Comparison of ENCODE assay signal across 15 cellular contexts in genomic region chr3:50549226-50549625, GRCh38. TPM values are rescaled to one million over a fixed set of nuclear protein-coding genes. Genes with fewer than 3 reads are reported as not detected.
DNase-seq lines count a peak whose midpoint lies in the region; ATAC-seq and TF ChIP-seq lines count a peak whose summit lies in the region.
"Had no signal": no experiment of that assay in that cellular context is flagged by ENCODE, and none has a peak within 500 bp of the region (broad histone marks: within the 10 kb centered on the region; RNA-seq: fewer than 3 reads in every experiment).

No MANE protein-coding gene starts in this region.

- H3K4me2 ChIP-seq in mesendoderm (ENCODE audit: low read length), result no peak overlapping the region
- H3K4me2 ChIP-seq: BLaER1 treated with 17β-estradiol and CSF1 and Interleukin-3, amounts not matched to agents 10 nM and 100 nM had no signal

- TF ChIP-seq POLR2A in testis (IDR thresholded peaks at IDR 0.05), result no peak

- no peak for DNase-seq in stimulated activated naive CD8-positive, alpha-beta T cell treated with anti-CD3 and anti-CD28 coated beads, Interleukin-15, amount 100 ng/mL, for 72 hours
- no peak for DNase-seq in stimulated activated naive CD8-positive, alpha-beta T cell treated with anti-CD3 and anti-CD28 coated beads, Interleukin-15, Interleukin-2, amounts not matched to agents 100 U/mL and 50 U/mL, for 24 hours
- DNase-seq in caudate nucleus (lab: John Stamatoyannopoulos, UW) (peak in 46 of 61 donors; percentile 5 to 90 (median 49)), mesendoderm (no peak), hepatic stellate cell (ENCODE audit: low spot score) (no peak), NCI-H2081 treated with DMSO at 0.1 percent for 48 hours (lab: John Stamatoyannopoulos, UW) (no peak), testis (no peak)
- DNase-seq in stimulated activated effector memory CD8-positive, alpha-beta T cell treated with anti-CD3 and anti-CD28 coated beads, Interleukin-12 subunit alpha, Interleukin-12 subunit beta, amount 100 ng/mL, for 72 hours (ENCODE audit: low spot score in 2 of 2), result no peak
- DNase-seq: ACHN; CD4-positive, CD25-positive, alpha-beta regulatory T cell; DMS53; GF-D8 had no signal

- intact Hi-C loops in testis (cut with DNase I; ENCODE audit: low total_unique reads), result loop anchor here (10.0 kb wide), 1 partner anchor 184 kb away; no protein-coding TSS in a partner anchor

- H3K9ac ChIP-seq in mesendoderm (ENCODE audit: low read length), result no peak overlapping the region

- no peak overlapping the region for H2BK5ac ChIP-seq in mesendoderm (ENCODE audit: low read length)

- H3K4me3 Mint-ChIP-seq in stimulated activated naive CD8-positive, alpha-beta T cell treated with anti-CD3 and anti-CD28 coated beads, Interleukin-15, amount 100 ng/mL, for 72 hours, result no peak overlapping the region
- no peak overlapping the region for H3K4me3 Mint-ChIP-seq in stimulated activated effector memory CD8-positive, alpha-beta T cell treated with anti-CD3 and anti-CD28 coated beads, Interleukin-12 subunit alpha, Interleukin-12 subunit beta, amount 100 ng/mL, for 72 hours
- H3K4me3 Mint-ChIP-seq: CD4-positive, CD25-positive, alpha-beta regulatory T cell had no signal

- H3K27me3 Mint-ChIP-seq in stimulated activated naive CD8-positive, alpha-beta T cell treated with anti-CD3 and anti-CD28 coated beads, Interleukin-15, amount 100 ng/mL, for 72 hours, result peaks cover 7% of the 10 kb centered on the region
- H3K27me3 Mint-ChIP-seq: CD4-positive, CD25-positive, alpha-beta regulatory T cell had no signal

- H3K36me3 Mint-ChIP-seq in stimulated activated effector memory CD8-positive, alpha-beta T cell treated with anti-CD3 and anti-CD28 coated beads, Interleukin-12 subunit alpha, Interleukin-12 subunit beta, amount 100 ng/mL, for 72 hours, result peaks cover 6% of the 10 kb centered on the region
- H3K36me3 Mint-ChIP-seq: CD4-positive, CD25-positive, alpha-beta regulatory T cell had no signal

- H3K79me1 ChIP-seq in mesendoderm (ENCODE audit: low read length), result no peaks in the 10 kb centered on the region

- H3K4me3 ChIP-seq in mesendoderm (ENCODE audit: low read length) (no peak overlapping the region), testis (no peak overlapping the region)
- H3K4me3 ChIP-seq: BLaER1 treated with 17β-estradiol and CSF1 and Interleukin-3, amounts not matched to agents 10 nM and 100 nM had no signal

- no peak overlapping the region for H4K8ac ChIP-seq in mesendoderm (ENCODE audit: low read depth, low read length)

- H4K5ac ChIP-seq in mesendoderm (ENCODE audit: low read length), result no peak overlapping the region

- peak overlapping the region; percentile 3 for H3K56ac ChIP-seq in mesendoderm (ENCODE audit: low read length)

- H2AK5ac ChIP-seq in mesendoderm (ENCODE audit: low read length), result no peak overlapping the region

- H3K18ac ChIP-seq in mesendoderm (ENCODE audit: low read length), result no peak overlapping the region

- H3K27me3 ChIP-seq in mesendoderm (ENCODE audit: insufficient read depth, low read length, poor library complexity), result no peaks in the 10 kb centered on the region
- H3K27me3 ChIP-seq in testis, result no peaks in the 10 kb centered on the region
- H3K27me3 ChIP-seq: BLaER1 treated with 17β-estradiol and CSF1 and Interleukin-3, amounts not matched to agents 10 nM and 100 nM had no signal

- H3K9me3 ChIP-seq in testis, result no peaks in the 10 kb centered on the region
- H3K9me3 ChIP-seq: BLaER1 treated with 17β-estradiol and CSF1 and Interleukin-3, amounts not matched to agents 10 nM and 100 nM had no signal

- no peak overlapping the region for H3K4ac ChIP-seq in mesendoderm (ENCODE audit: low read depth, low read length)

- H3K4me1 ChIP-seq in mesendoderm (ENCODE audit: control insufficient read depth, low read depth, low read length) (peaks cover 3% of the 10 kb centered on the region), testis (no peaks in the 10 kb centered on the region)

- H3K27ac Mint-ChIP-seq in stimulated activated naive CD8-positive, alpha-beta T cell treated with anti-CD3 and anti-CD28 coated beads, Interleukin-15, amount 100 ng/mL, for 72 hours, result peak overlapping the region; percentile 28 to 69
- H3K27ac Mint-ChIP-seq in stimulated activated effector memory CD8-positive, alpha-beta T cell treated with anti-CD3 and anti-CD28 coated beads, Interleukin-12 subunit alpha, Interleukin-12 subunit beta, amount 100 ng/mL, for 72 hours, result peak overlapping the region; percentile 61

- no peak overlapping the region for H3K23ac ChIP-seq in mesendoderm (ENCODE audit: low read length)

- no peak overlapping the region for H2BK120ac ChIP-seq in mesendoderm (ENCODE audit: low read depth, low read length)

- ATAC-seq in stimulated activated naive CD8-positive, alpha-beta T cell treated with anti-CD3 and anti-CD28 coated beads, Interleukin-15, amount 100 ng/mL, for 72 hours, result no peak
- ATAC-seq in stimulated activated naive CD8-positive, alpha-beta T cell treated with anti-CD3 and anti-CD28 coated beads, Interleukin-15, Interleukin-2, amounts not matched to agents 100 U/mL and 50 U/mL, for 24 hours, result no peak
- no peak for ATAC-seq in stimulated activated effector memory CD8-positive, alpha-beta T cell treated with anti-CD3 and anti-CD28 coated beads, Interleukin-12 subunit alpha, Interleukin-12 subunit beta, amount 100 ng/mL, for 72 hours

- no peak overlapping the region for H2BK15ac ChIP-seq in mesendoderm (replicated peaks; ENCODE audit: low read depth)

- no peaks in the 10 kb centered on the region for H3K9me3 Mint-ChIP-seq in stimulated activated naive CD8-positive, alpha-beta T cell treated with anti-CD3 and anti-CD28 coated beads, Interleukin-15, amount 100 ng/mL, for 72 hours
- no peaks in the 10 kb centered on the region for H3K9me3 Mint-ChIP-seq in stimulated activated effector memory CD8-positive, alpha-beta T cell treated with anti-CD3 and anti-CD28 coated beads, Interleukin-12 subunit alpha, Interleukin-12 subunit beta, amount 100 ng/mL, for 72 hours
- H3K9me3 Mint-ChIP-seq: CD4-positive, CD25-positive, alpha-beta regulatory T cell had no signal

- no peaks in the 10 kb centered on the region for H3K36me3 ChIP-seq in mesendoderm (ENCODE audit: control insufficient read depth, insufficient read depth, low read length)
- no peaks in the 10 kb centered on the region for H3K36me3 ChIP-seq in testis (ENCODE audit: low read depth, missing control alignments)
- H3K36me3 ChIP-seq: BLaER1 treated with 17β-estradiol and CSF1 and Interleukin-3, amounts not matched to agents 10 nM and 100 nM had no signal

- no CpG with 5 or more reads among the region's 3 CpGs for WGBS in mesendoderm (ENCODE audit: extremely low coverage, insufficient coverage, low lambda C conversion rate)
- 85 to 92% methylated on average over 3 of the region's 3 CpGs for WGBS in testis, 2 donors

- H3K79me2 ChIP-seq in mesendoderm (ENCODE audit: control insufficient read depth, insufficient read depth, low read length), result no peaks in the 10 kb centered on the region

- H3K27ac ChIP-seq in caudate nucleus (ENCODE audit: low read depth, low read length), result peak overlapping the region; percentile 36
- H3K27ac ChIP-seq in mesendoderm (ENCODE audit: low read depth, low read length), result no peak overlapping the region
- H3K27ac ChIP-seq in testis, result no peak overlapping the region
- H3K27ac ChIP-seq: BLaER1 treated with 17β-estradiol and CSF1 and Interleukin-3, amounts not matched to agents 10 nM and 100 nM; HL-60 had no signal

- TF ChIP-seq CTCF in testis (IDR thresholded peaks at IDR 0.05), result no peak

- peaks cover 28% of the 10 kb centered on the region for H3K4me1 Mint-ChIP-seq in stimulated activated naive CD8-positive, alpha-beta T cell treated with anti-CD3 and anti-CD28 coated beads, Interleukin-15, amount 100 ng/mL, for 72 hours
- H3K4me1 Mint-ChIP-seq in stimulated activated effector memory CD8-positive, alpha-beta T cell treated with anti-CD3 and anti-CD28 coated beads, Interleukin-12 subunit alpha, Interleukin-12 subunit beta, amount 100 ng/mL, for 72 hours, result peaks cover 10% of the 10 kb centered on the region
- H3K4me1 Mint-ChIP-seq: CD4-positive, CD25-positive, alpha-beta regulatory T cell had no signal

RNA-seq across cellular contexts. Expression of gene C3orf18, which starts 18.3 kb away (rescaled TPM):
- polyA plus RNA-seq in mesendoderm (2013, experiment 1 of 2), result 1.9 TPM
- polyA plus RNA-seq in mesendoderm (2013, experiment 2 of 2), result 1.9 TPM
- 10 to 100 TPM; 21.0 to 28.8 TPM for total RNA-seq in testis
- polyA plus RNA-seq in testis (ENCODE audit: insufficient read depth, low read depth, low replicate concordance), result 14.9 TPM
- total RNA-seq: A172 had no signal

RNA-seq across cellular contexts. Expression of gene HEMK1, which starts 20.1 kb away (rescaled TPM):
- polyA plus RNA-seq in mesendoderm (2013, experiment 1 of 2), result 5.3 TPM
- polyA plus RNA-seq in mesendoderm (2013, experiment 2 of 2), result 5.4 TPM
- total RNA-seq in testis, result 10 to 100 TPM; 12.8 to 13.1 TPM
- polyA plus RNA-seq in testis (ENCODE audit: insufficient read depth, low read depth, low replicate concordance), result 25.7 TPM

RNA-seq across cellular contexts. Expression of gene CACNA2D2, which starts 45.8 kb away (rescaled TPM):
- 4.1 TPM for polyA plus RNA-seq in mesendoderm (2013, experiment 1 of 2)
- polyA plus RNA-seq in mesendoderm (2013, experiment 2 of 2), result 3.7 TPM
- total RNA-seq in testis, result 10 to 100 TPM; 16.1 to 19.3 TPM
- polyA plus RNA-seq in testis (ENCODE audit: insufficient read depth, low read depth, low replicate concordance), result 15.9 TPM

Comparison
In these comparisons a context has a peak if more than half of its experiments do, and no peak if none do; other contexts are left out.
1. DNase-seq: peak in caudate nucleus (46 of 61); none in stimulated activated naive CD8-positive, alpha-beta T cell treated with anti-CD3 and anti-CD28 coated beads, Interleukin-15, amount 100 ng/mL, for 72 hours (0 of 2), stimulated activated naive CD8-positive, alpha-beta T cell treated with anti-CD3 and anti-CD28 coated beads, Interleukin-15, Interleukin-2, amounts not matched to agents 100 U/mL and 50 U/mL, for 24 hours (single experiment), mesendoderm (single experiment), stimulated activated effector memory CD8-positive, alpha-beta T cell treated with anti-CD3 and anti-CD28 coated beads, Interleukin-12 subunit alpha, Interleukin-12 subunit beta, amount 100 ng/mL, for 72 hours (0 of 2), hepatic stellate cell (single experiment), NCI-H2081 treated with DMSO at 0.1 percent for 48 hours (single experiment) and testis (single experiment).